In the genomic region with DNA sequence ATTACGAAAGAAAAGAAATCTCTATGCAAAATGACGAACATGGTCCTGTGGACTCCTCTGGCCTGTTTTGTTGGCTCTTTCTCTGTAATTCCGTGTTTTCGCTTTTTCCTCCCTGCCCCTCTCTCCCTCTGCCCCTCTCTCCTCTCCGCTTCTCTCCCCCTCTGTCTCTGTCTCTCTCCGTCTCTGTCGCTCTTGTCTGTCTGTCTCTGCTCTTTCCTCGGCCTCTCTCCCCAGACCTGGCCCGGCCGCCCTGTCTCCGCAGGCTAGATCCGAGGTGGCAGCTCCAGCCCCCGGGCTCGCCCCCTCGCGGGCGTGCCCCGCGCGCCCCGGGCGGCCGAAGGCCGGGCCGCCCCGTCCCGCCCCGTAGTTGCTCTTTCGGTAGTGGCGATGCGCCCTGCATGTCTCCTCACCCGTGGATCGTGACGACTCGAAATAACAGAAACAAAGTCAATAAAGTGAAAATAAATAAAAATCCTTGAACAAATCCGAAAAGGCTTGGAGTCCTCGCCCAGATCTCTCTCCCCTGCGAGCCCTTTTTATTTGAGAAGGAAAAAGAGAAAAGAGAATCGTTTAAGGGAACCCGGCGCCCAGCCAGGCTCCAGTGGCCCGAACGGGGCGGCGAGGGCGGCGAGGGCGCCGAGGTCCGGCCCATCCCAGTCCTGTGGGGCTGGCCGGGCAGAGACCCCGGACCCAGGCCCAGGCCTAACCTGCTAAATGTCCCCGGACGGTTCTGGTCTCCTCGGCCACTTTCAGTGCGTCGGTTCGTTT, we compare ENCODE assay signal across 10 cellular contexts.
DNase-seq lines count a peak whose midpoint lies in the region; ATAC-seq and TF ChIP-seq lines count a peak whose summit lies in the region.
"Had no signal": no experiment of that assay in that cellular context is flagged by ENCODE, and none has a peak within 500 bp of the region (broad histone marks: within the 10 kb centered on the region; RNA-seq: fewer than 3 reads in every experiment).

No MANE protein-coding gene starts in this region.

- peaks cover 31 to 50% of the 10 kb centered on the region in 2 donors for H3K27me3 ChIP-seq in uterus

- DNase-seq in T-cell (peak in 1 of 34 experiments; percentile 9), left ventricle myocardium superior (no peak), uterus (no peak), NCI-H2107 (lab: John Stamatoyannopoulos, UW) (no peak)
- DNase-seq: left cardiac atrium, NCI-H2081 treated with DMSO at 0.1 percent for 48 hours had no signal

- TF ChIP-seq CTCF in uterus (IDR thresholded peaks at IDR 0.05), result no peak

- H3K4me1 ChIP-seq in uterus, result peaks cover 0 to 28% of the 10 kb centered on the region in 2 donors

- ATAC-seq in T-cell (replicated peaks in 1 of 4), result peak in 1 of 4 experiments; percentile 12
- ATAC-seq in left ventricle myocardium superior, result peak; percentile 30
- no peak for ATAC-seq in HG03571 (IDR thresholded peaks at IDR 0.05; ENCODE audit: unreplicated experiment)
- no peak for ATAC-seq in GM21390 (IDR thresholded peaks at IDR 0.05; ENCODE audit: unreplicated experiment)

- no peaks in the 10 kb centered on the region for H3K36me3 Mint-ChIP-seq in T-cell

- peaks cover 74 to 80% of the 10 kb centered on the region in 2 donors for H3K27me3 Mint-ChIP-seq in T-cell

- intact Hi-C loops in left ventricle myocardium superior (cut with micrococcal nuclease) (no loop called here), uterus (cut with DNase I; ENCODE audit: low total_unique reads) (no loop called here)

- peak overlapping the region; percentile 80 to 89 (median 82) for H3K4me3 Mint-ChIP-seq in T-cell

- H3K4me3 ChIP-seq in GM08714 (ENCODE audit: low read length), result peak overlapping the region; percentile 19; the same call in 1 of the 2 replicates
- H3K4me3 ChIP-seq in skin epidermis, result peak overlapping the region in 6 of 7 experiments; percentile 2 to 34 (median 10)
- H3K4me3 ChIP-seq in uterus, result peak overlapping the region in 1 of 2 donors; percentile 34

- H3K9me3 Mint-ChIP-seq in T-cell, result no peaks in the 10 kb centered on the region

- POLR2A ChIA-PET in T-cell (lab: Charles Lee), result no interaction called here

- H3K27ac ChIP-seq in skin epidermis (no peak overlapping the region), uterus (no peak overlapping the region)

- CTCF ChIA-PET in T-cell (lab: Charles Lee), result no interaction called here

- TF ChIP-seq POLR2A in uterus (IDR thresholded peaks at IDR 0.05), result no peak

- no peaks in the 10 kb centered on the region for H3K36me3 ChIP-seq in uterus

- peak overlapping the region in 1 of 2 donors; percentile 32 for H3K27ac Mint-ChIP-seq in T-cell

- peaks cover 29 to 43% (median 40%) of the 10 kb centered on the region in 3 donors for H3K4me1 Mint-ChIP-seq in T-cell

- no peaks in the 10 kb centered on the region for H3K9me3 ChIP-seq in uterus
